Comparison of ENCODE assay signal across 13 cellular contexts in the genomic region with DNA sequence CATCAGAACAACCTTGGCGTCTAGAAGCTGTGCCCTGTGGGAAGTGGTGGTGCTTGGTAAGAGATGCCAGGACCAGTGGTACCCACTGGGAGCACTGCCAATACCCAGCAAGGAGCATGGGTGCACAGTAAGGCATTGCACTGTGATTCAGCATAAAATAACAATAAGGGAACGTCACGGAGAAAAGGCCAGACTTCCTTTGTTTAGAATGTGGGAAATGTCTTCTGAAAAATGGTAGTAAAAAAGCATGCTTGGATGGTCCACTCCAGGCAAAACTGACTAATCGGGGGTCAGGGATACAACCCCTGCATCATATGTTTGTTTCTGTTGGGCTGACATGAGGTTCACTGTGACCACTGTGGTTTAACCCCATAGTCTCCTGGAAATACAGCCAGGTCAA. TPM values are rescaled to one million over a fixed set of nuclear protein-coding genes. Genes with fewer than 3 reads are reported as not detected.
A peak's percentile ranks its signal among the peaks of the same experiment; 100 is the strongest.
DNase-seq lines count a peak whose midpoint lies in the region; ATAC-seq, FAIRE-seq and TF ChIP-seq lines count a peak whose summit lies in the region.
"Had no signal": no experiment of that assay in that cellular context is flagged by ENCODE, and none has a peak within 500 bp of the region (broad histone marks: within the 10 kb centered on the region; RNA-seq: fewer than 3 reads in every experiment).

No MANE protein-coding gene starts in this region.

- no peaks in the 10 kb centered on the region for H3K9me1 ChIP-seq in K562 (ENCODE audit: control insufficient read depth, insufficient read depth, low read length)

- CTCF ChIA-PET in K562 (lab: Yijun Ruan, JAX; ENCODE audit: low intra/inter-chr PET ratio): no interaction called here
- CTCF ChIA-PET in activated CD4-positive, alpha-beta memory T cell treated with anti-CD3 and anti-CD28 coated beads, Interleukin-2, amount 10 ng/mL, durations not matched to agents 7 days and 5 days (lab: Charles Lee): no interaction called here

- H4K20me1 ChIP-seq in K562 (replicated peaks; ENCODE audit: control insufficient read depth, insufficient read depth, low read length): no peaks in the 10 kb centered on the region

- H3K79me2 ChIP-seq in ACC112 (ENCODE audit: control insufficient read depth, insufficient read depth, low read length, unreplicated experiment) (no peaks in the 10 kb centered on the region), K562 (ENCODE audit: control insufficient read depth, insufficient read depth, low read length) (no peaks in the 10 kb centered on the region)

- H3K9ac ChIP-seq in K562 (ENCODE audit: insufficient read depth in 1 of 2, low read depth in 2 of 2, low read length in 2 of 2): no peak overlapping the region

- no peak overlapping the region for H3K4me3 ChIP-seq in ACC112 (ENCODE audit: low read depth, low read length)
- no peak overlapping the region for H3K4me3 ChIP-seq in K562
- H3K4me3 ChIP-seq: cardiac muscle cell, uterus had no signal

- POLR2A ChIA-PET in K562 (lab: Yijun Ruan, JAX): interaction anchor here (0.7 kb wide), 1 partner anchor 13 kb away, joined by 3 read pairs; no protein-coding TSS in a partner anchor
- POLR2A ChIA-PET in activated CD4-positive, alpha-beta memory T cell treated with anti-CD3 and anti-CD28 coated beads, Interleukin-2, amount 10 ng/mL, durations not matched to agents 7 days and 5 days (lab: Charles Lee): no interaction called here

- ATAC-seq in K562: no peak

- no peak overlapping the region for H3K27ac Mint-ChIP-seq in activated CD4-positive, alpha-beta memory T cell treated with anti-CD3 and anti-CD28 coated beads, Interleukin-2, amount 10 ng/mL, durations not matched to agents 7 days and 5 days
- H3K27ac Mint-ChIP-seq: T-helper 1 cell treated with Interleukin-12 subunit alpha and Interleukin-12 subunit beta and Interleukin-4 antibody, amounts not matched to agents 30 μg/mL and 1 μg/mL, for 36 hours had no signal

- 8% methylated on average over 4 of the region's 4 CpGs for WGBS in K562 (ENCODE audit: insufficient coverage, low coverage, missing lambda C conversion rate)

- no peak for TF ChIP-seq CTCF in K562 (IDR thresholded peaks at IDR 0.05 in 2 of 3, conservative IDR thresholded peaks at IDR 0.05 in 1 of 3; ENCODE audit: insufficient read depth in 2 of 3, low read depth in 1 of 3, low read length in 3 of 3)

- intact Hi-C loops in K562 (cut with micrococcal nuclease): no loop called here

- no peaks in the 10 kb centered on the region for H3K9me3 Mint-ChIP-seq in activated CD4-positive, alpha-beta memory T cell treated with anti-CD3 and anti-CD28 coated beads, Interleukin-2, amount 10 ng/mL, durations not matched to agents 7 days and 5 days
- H3K9me3 Mint-ChIP-seq: T-helper 1 cell treated with Interleukin-12 subunit alpha and Interleukin-12 subunit beta and Interleukin-4 antibody, amounts not matched to agents 30 μg/mL and 1 μg/mL, for 36 hours had no signal

- no peak overlapping the region for H3K4me2 ChIP-seq in K562 (ENCODE audit: insufficient read depth, low read length)

- no peaks in the 10 kb centered on the region for H3K4me1 Mint-ChIP-seq in activated CD4-positive, alpha-beta memory T cell treated with anti-CD3 and anti-CD28 coated beads, Interleukin-2, amount 10 ng/mL, durations not matched to agents 7 days and 5 days

- in situ Hi-C loops in K562 (cut with MboI): no loop called here

- H3K27me3 Mint-ChIP-seq in activated CD4-positive, alpha-beta memory T cell treated with anti-CD3 and anti-CD28 coated beads, Interleukin-2, amount 10 ng/mL, durations not matched to agents 7 days and 5 days: peaks cover 23% of the 10 kb centered on the region

- H3K4me1 ChIP-seq in ACC112 (ENCODE audit: control insufficient read depth, insufficient read depth, low read length, unreplicated experiment): peaks cover 29% of the 10 kb centered on the region
- peaks cover 0 to 3% of the 10 kb centered on the region in 2 experiments; a peak in 1 of 5 replicates for H3K4me1 ChIP-seq in K562 (replicated peaks in 1 of 2; ENCODE audit: control insufficient read depth in 2 of 2, insufficient read depth in 2 of 2, low read length in 2 of 2)
- H3K4me1 ChIP-seq: uterus had no signal

- H2AFZ ChIP-seq in ACC112 (ENCODE audit: low read length, unreplicated experiment) (peak overlapping the region; percentile 39), K562 (ENCODE audit: low read depth, low read length) (peak overlapping the region; percentile 37; the same call in 1 of the 2 replicates)

- no TSS peak for BruUV-seq in K562 (replicated peaks; lab: Mats Ljungman, UMichigan)

- no peaks in the 10 kb centered on the region for H3K9me3 ChIP-seq in K562 (replicated peaks; ENCODE audit: control insufficient read depth, insufficient read depth, low read depth, low read length)
- H3K9me3 ChIP-seq: uterus had no signal

- H3K36me3 ChIP-seq in ACC112 (ENCODE audit: insufficient read depth, low read length): no peaks in the 10 kb centered on the region
- H3K36me3 ChIP-seq in K562 (ENCODE audit: control insufficient read depth, insufficient read depth, low read length): no peaks in the 10 kb centered on the region
- H3K36me3 ChIP-seq: cardiac muscle cell, uterus had no signal

- DNase-seq in LHCN-M2 (ENCODE audit: low read depth) (peak; percentile 9), K562 (ENCODE audit: extremely low read depth in 1 of 4, low spot score in 3 of 4) (no peak), kidney glomerular epithelial cell (lab: John Stamatoyannopoulos, UW) (peak; percentile 34), NCI-H345 (lab: John Stamatoyannopoulos, UW) (no peak), NCI-H146 (lab: John Stamatoyannopoulos, UW) (no peak), NCI-H524 treated with DMSO at 0.1 percent for 48 hours (lab: John Stamatoyannopoulos, UW) (no peak)
- no peak for DNase-seq in activated CD4-positive, alpha-beta memory T cell treated with anti-CD3 and anti-CD28 coated beads, Interleukin-2, amount 10 ng/mL, durations not matched to agents 7 days and 5 days
- DNase-seq: DMS153, nucleus accumbens, uterus had no signal

- TF ChIP-seq POLR2A in K562 (conservative IDR thresholded peaks at IDR 0.05): no peak

- no peak overlapping the region for H3K4me3 Mint-ChIP-seq in activated CD4-positive, alpha-beta memory T cell treated with anti-CD3 and anti-CD28 coated beads, Interleukin-2, amount 10 ng/mL, durations not matched to agents 7 days and 5 days
- H3K4me3 Mint-ChIP-seq: T-helper 1 cell treated with Interleukin-12 subunit alpha and Interleukin-12 subunit beta and Interleukin-4 antibody, amounts not matched to agents 30 μg/mL and 1 μg/mL, for 36 hours had no signal

- no peaks in the 10 kb centered on the region for H3K36me3 Mint-ChIP-seq in activated CD4-positive, alpha-beta memory T cell treated with anti-CD3 and anti-CD28 coated beads, Interleukin-2, amount 10 ng/mL, durations not matched to agents 7 days and 5 days (ENCODE audit: low read depth)

- H3K27ac ChIP-seq in ACC112 (ENCODE audit: low read depth, low read length) (peak overlapping the region; percentile 92), K562 (ENCODE audit: extremely low read depth, low read depth, low read length) (no peak overlapping the region)
- H3K27ac ChIP-seq: cardiac muscle cell, uterus had no signal

- TF ChIP-seq RAD21 in K562 (CRISPR knock-in tag; conservative IDR thresholded peaks at IDR 0.05 in 1 of 2, IDR thresholded peaks at IDR 0.05 in 1 of 2): no peak

- FAIRE-seq in K562 (lab: Jason Lieb, UNC): no peak

- TF ChIP-seq EP300 in K562 (IDR thresholded peaks at IDR 0.05; ENCODE audit: low read length): no peak

- peaks cover 10% of the 10 kb centered on the region for H3K27me3 ChIP-seq in ACC112 (ENCODE audit: insufficient read depth, low read length)
- H3K27me3 ChIP-seq in K562 (ENCODE audit: control insufficient read depth in 2 of 2, insufficient read depth in 2 of 2, low read length in 2 of 2): peaks cover 0 to 7% of the 10 kb centered on the region in 2 experiments; a peak in 3 of 5 replicates
- H3K27me3 ChIP-seq: cardiac muscle cell, uterus had no signal

RNA-seq across cellular contexts. Expression of a gene that starts 14.7 kb away (rescaled TPM):
- total RNA-seq in LHCN-M2 (2014; rRNA removed) (8.6 and 10.1 TPM in 2 replicates), K562 (2014; rRNA removed) (9.5 TPM in 2 replicates), K562 (2014; rRNA removed; fragmentation: Illumina TruSeq; extraction: Trizol) (20.8 and 23.5 TPM in 2 replicates), K562 (2015; rRNA removed; fragmentation: Illumina TruSeq; extraction: Trizol) (12.9 and 14.7 TPM in 2 replicates), K562 (2021) (9.9 and 11.7 TPM in 2 replicates)
- polyA plus RNA-seq in LHCN-M2 (2012): 3.4 TPM
- 2.8 and 11.2 TPM in 2 replicates for total RNA-seq in K562 (2011; cell fraction: chromatin; rRNA removed; ENCODE audit: low replicate concordance)
- 2.7 and 3.3 TPM in 2 replicates for total RNA-seq in K562 (2011; cell fraction: nucleolus; rRNA removed)
- 5.2 and 5.3 TPM in 2 replicates for total RNA-seq in K562 (2011; cell fraction: nucleoplasm; rRNA removed)
- polyA plus RNA-seq in K562 (2011; rRNA removed) (10.7 and 16.5 TPM in 2 replicates), K562 (2014; fragmentation: Illumina TruSeq; extraction: Trizol) (10.6 and 13.4 TPM in 2 replicates), K562 (2014; fragmentation: Nextera tagmentation; extraction: Ambion mirVana) (10 to 100 TPM; 36.4 to 40.2 TPM), K562 (2014; rRNA removed) (12.7 and 12.8 TPM in 2 replicates)
- 1.4 and 2.2 TPM in 2 replicates for polyA plus RNA-seq in K562 (2011; cell fraction: cytosol; rRNA removed)
- polyA plus RNA-seq in K562 (2011; cell fraction: nucleus; rRNA removed): 3.5 and 5.1 TPM in 2 replicates
- polyA plus RNA-seq in K562 (2012): 10.5 and 11.0 TPM in 2 replicates
- polyA minus RNA-seq in K562 (2011; rRNA and poly(A)+ RNA removed): 7.4 and 8.9 TPM in 2 replicates
- polyA minus RNA-seq in K562 (2011; cell fraction: cytosol; rRNA and poly(A)+ RNA removed): 3.1 and 3.7 TPM in 2 replicates
- polyA minus RNA-seq in K562 (2011; cell fraction: nucleus; rRNA and poly(A)+ RNA removed): 5.5 and 10.3 TPM in 2 replicates
- total RNA-seq in activated CD4-positive, alpha-beta memory T cell treated with anti-CD3 and anti-CD28 coated beads, Interleukin-2, amount 10 ng/mL, durations not matched to agents 7 days and 5 days: 10 to 100 TPM; 14.2 to 15.7 TPM

RNA-seq across cellular contexts. Expression of a gene that starts 46.1 kb away (rescaled TPM):
- total RNA-seq in LHCN-M2 (2014; rRNA removed) (not detected in 2 replicates), K562 (2014; rRNA removed) (not detected in 2 replicates), K562 (2014; rRNA removed; fragmentation: Illumina TruSeq; extraction: Trizol) (not detected in 2 replicates), K562 (2015; rRNA removed; fragmentation: Illumina TruSeq; extraction: Trizol) (not detected in 2 replicates), K562 (2021) (not detected in 2 replicates)
- not detected for polyA plus RNA-seq in LHCN-M2 (2012)
- total RNA-seq in K562 (2011; cell fraction: chromatin; rRNA removed; ENCODE audit: low replicate concordance): not detected in 2 replicates
- total RNA-seq in K562 (2011; cell fraction: nucleolus; rRNA removed): not detected in 2 replicates
- not detected in 2 replicates for total RNA-seq in K562 (2011; cell fraction: nucleoplasm; rRNA removed)
- polyA plus RNA-seq in K562 (2011; rRNA removed) (not detected in 2 replicates), K562 (2014; fragmentation: Illumina TruSeq; extraction: Trizol) (not detected in 2 replicates), K562 (2014; fragmentation: Nextera tagmentation; extraction: Ambion mirVana) (under 1 TPM in 1 of 2 experiments, not detected in 1; 0.08 TPM), K562 (2014; rRNA removed) (not detected in 2 replicates)
- not detected in 2 replicates for polyA plus RNA-seq in K562 (2011; cell fraction: cytosol; rRNA removed)
- not detected in 2 replicates for polyA plus RNA-seq in K562 (2011; cell fraction: nucleus; rRNA removed)
- not detected in 2 replicates for polyA plus RNA-seq in K562 (2012)
- polyA minus RNA-seq in K562 (2011; rRNA and poly(A)+ RNA removed): not detected in 2 replicates
- polyA minus RNA-seq in K562 (2011; cell fraction: cytosol; rRNA and poly(A)+ RNA removed): not detected in 2 replicates
- not detected in 2 replicates for polyA minus RNA-seq in K562 (2011; cell fraction: nucleus; rRNA and poly(A)+ RNA removed)
- not detected for total RNA-seq in activated CD4-positive, alpha-beta memory T cell treated with anti-CD3 and anti-CD28 coated beads, Interleukin-2, amount 10 ng/mL, durations not matched to agents 7 days and 5 days
- total RNA-seq: cardiac muscle cell had no signal
- polyA plus RNA-seq: cardiac muscle cell had no signal

Comparison
In these comparisons a context has a peak if more than half of its experiments do, and no peak if none do; other contexts are left out.
1. DNase-seq: peak in LHCN-M2 (single experiment) and kidney glomerular epithelial cell (single experiment); none in K562 (0 of 4), activated CD4-positive, alpha-beta memory T cell treated with anti-CD3 and anti-CD28 coated beads, Interleukin-2, amount 10 ng/mL, durations not matched to agents 7 days and 5 days (single experiment), NCI-H345 (single experiment), NCI-H146 (single experiment) and NCI-H524 treated with DMSO at 0.1 percent for 48 hours (single experiment).